ENCODE assay signal across 1 cellular context in the genomic region with DNA sequence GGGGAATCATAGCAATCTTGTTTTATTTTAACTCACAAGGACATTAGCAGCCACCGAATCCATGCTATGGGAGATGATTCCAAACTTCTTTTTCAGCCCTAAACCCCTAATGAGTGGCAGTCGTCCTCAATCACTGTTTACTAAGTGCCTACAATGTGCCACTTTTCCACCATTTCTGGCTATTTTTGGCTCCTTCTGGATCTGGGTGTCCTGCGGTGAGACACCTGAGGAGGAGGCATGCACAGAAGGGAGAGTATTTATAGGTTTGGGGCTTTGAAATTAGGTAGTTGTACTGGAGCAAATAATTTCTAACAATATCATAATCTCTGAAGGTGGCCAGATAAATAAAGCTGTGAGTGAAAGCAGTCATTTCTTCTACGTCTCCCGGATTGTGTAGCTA.
TF ChIP-seq lines count a peak whose summit lies in the region.

No MANE protein-coding gene starts in this region.

TF ChIP-seq in H1, 55 proteins besides CTCF, POLR2A, EP300 and RAD21:
- TF ChIP-seq GABPA (IDR thresholded peaks at IDR 0.05; ENCODE audit: borderline replicate concordance, insufficient read depth, low read length) = no peak
- no peak for TF ChIP-seq RXRA (IDR thresholded peaks at IDR 0.05; ENCODE audit: insufficient read depth, low read depth, low read length)
- no peak for TF ChIP-seq RFX5 (IDR thresholded peaks at IDR 0.05; ENCODE audit: borderline replicate concordance, low read depth, low read length)
- no peak for TF ChIP-seq CEBPB (IDR thresholded peaks at IDR 0.05; ENCODE audit: low read depth, low read length)
- no peak for TF ChIP-seq GTF2F1 (IDR thresholded peaks at IDR 0.05; ENCODE audit: borderline replicate concordance, low read depth, low read length)
